8 cellular contexts compared by ENCODE assay signal in the genomic region with DNA sequence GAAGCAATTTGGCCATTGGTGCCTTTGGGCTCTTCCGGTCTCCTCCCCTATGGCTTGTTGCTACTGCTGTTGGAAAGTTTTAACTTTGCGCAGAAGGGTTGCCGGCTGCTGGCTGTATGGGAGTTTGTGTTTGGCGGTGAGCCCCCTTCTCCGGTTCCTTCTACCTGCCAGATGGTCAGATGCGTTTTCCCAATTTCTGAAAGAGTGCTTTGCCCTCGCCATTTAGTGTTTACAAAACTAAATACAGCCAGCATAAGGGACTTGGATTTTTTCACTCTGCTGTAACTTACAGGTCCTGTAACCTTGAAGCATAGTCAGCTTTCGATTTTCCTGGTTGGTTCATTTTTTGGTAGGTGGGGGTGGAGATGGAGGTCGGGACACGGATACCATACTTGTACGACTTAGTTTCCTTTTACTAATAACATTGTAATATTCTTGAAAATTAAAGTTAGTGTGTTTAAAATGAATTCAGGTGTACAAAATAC. TPM values are rescaled to one million over a fixed set of nuclear protein-coding genes. Genes with fewer than 3 reads are reported as not detected.
DNase-seq lines count a peak whose midpoint lies in the region; ATAC-seq and TF ChIP-seq lines count a peak whose summit lies in the region.

No MANE protein-coding gene starts in this region.

- DNase-seq in NOMO-1 treated with dmso at 0.1 percent for 144 hours (lab: John Stamatoyannopoulos, UW; ENCODE audit: unreplicated experiment) (peak; percentile 82), coronary artery (ENCODE audit: low spot score) (no peak), lung (ENCODE audit: low spot score) (no peak), inferior parietal cortex (ENCODE audit: extremely low spot score) (no peak)

- 0 to 1% methylated on average over 11 of the region's 11 CpGs for WGBS in lung, 2 donors
- under 1% methylated on average over 11 of the region's 11 CpGs for WGBS in urinary bladder

- no peaks in the 10 kb centered on the region for H3K27me3 ChIP-seq in lung (ENCODE audit: control insufficient read depth, insufficient read depth)

- H3K36me3 ChIP-seq in lung (ENCODE audit: control insufficient read depth in 2 of 2, insufficient read depth in 2 of 2, low read length in 2 of 2) = no peaks in the 10 kb centered on the region
- H3K36me3 ChIP-seq in urinary bladder (ENCODE audit: insufficient read depth) = no peaks in the 10 kb centered on the region

- H3K9me3 ChIP-seq in lung (ENCODE audit: control insufficient read depth in 2 of 2, insufficient read depth in 1 of 2, low read length in 1 of 2) = no peaks in the 10 kb centered on the region

- peak overlapping the region; percentile 89 for H3K27ac ChIP-seq in 22Rv1
- peak overlapping the region; percentile 98 to 99 for H3K27ac ChIP-seq in coronary artery
- peak overlapping the region; percentile 98 to 100 for H3K27ac ChIP-seq in lung (ENCODE audit: low read depth in 1 of 2, low read length in 1 of 2)
- peak overlapping the region; percentile 98 for H3K27ac ChIP-seq in urinary bladder (ENCODE audit: low read depth)

- H3K4me1 ChIP-seq in lung (ENCODE audit: control insufficient read depth in 2 of 2, insufficient read depth in 2 of 2, low read length in 2 of 2) = peaks cover 1 to 4% of the 10 kb centered on the region in 2 donors
- no peaks in the 10 kb centered on the region for H3K4me1 ChIP-seq in urinary bladder (ENCODE audit: insufficient read depth)

- TF ChIP-seq CTCF in 22Rv1 (IDR thresholded peaks at IDR 0.05) = no peak
- TF ChIP-seq CTCF in coronary artery (IDR thresholded peaks at IDR 0.05) = no peak
- no peak for TF ChIP-seq CTCF in lung (IDR thresholded peaks at IDR 0.05; ENCODE audit: control extremely low read depth, extremely low read depth)

- H3K4me3 ChIP-seq in coronary artery (peak overlapping the region; percentile 86), lung (peak overlapping the region; percentile 86), urinary bladder (ENCODE audit: low read depth, low read length) (peak overlapping the region; percentile 66)

- peak; percentile 19 for ATAC-seq in GM18499 (IDR thresholded peaks at IDR 0.05; ENCODE audit: insufficient read depth, unreplicated experiment)
- peak; percentile 27 for ATAC-seq in HG02884 (IDR thresholded peaks at IDR 0.05; ENCODE audit: unreplicated experiment)
- peak; percentile 60 for ATAC-seq in lung (ENCODE audit: insufficient read depth, low FRiP score)

RNA-seq across cellular contexts. Expression of a gene that starts 0.6 kb away (rescaled TPM):
- total RNA-seq in lung = 10 to 100 TPM; 18.3 to 26.8 TPM
- 10 to 100 TPM; 13.3 to 23.5 TPM for polyA plus RNA-seq in lung
- total RNA-seq in urinary bladder = 29.5 TPM
- polyA plus RNA-seq in urinary bladder = 27.4 TPM

RNA-seq across cellular contexts. Expression of a gene that starts 19.1 kb away (rescaled TPM):
- total RNA-seq in lung (100 to 1,000 TPM; 189 to 432 TPM), urinary bladder (622 TPM)
- polyA plus RNA-seq in lung (100 to 1,000 TPM; 126 to 275 TPM), urinary bladder (136 TPM)

RNA-seq across cellular contexts. Expression of a gene that starts 45.7 kb away (rescaled TPM):
- total RNA-seq in lung (100 to 1,000 TPM; 173 to 416 TPM), urinary bladder (143 TPM)
- polyA plus RNA-seq in lung (100 to 1,000 TPM; 154 to 204 TPM), urinary bladder (158 TPM)

RNA-seq across cellular contexts. Expression of a gene that starts 46.2 kb away (rescaled TPM):
- total RNA-seq in lung (100 to 1,000 TPM in 1 of 2 donors, 10 to 100 TPM in 1; 64.6 to 154 TPM), urinary bladder (60.7 TPM)
- polyA plus RNA-seq in lung (100 to 1,000 TPM; 150 to 332 TPM), urinary bladder (113 TPM)
